In genomic region chr12:112163056-112163455, GRCh38 we compare ENCODE assay signal across 17 cellular contexts. TPM values are rescaled to one million over a fixed set of nuclear protein-coding genes. Genes with fewer than 3 reads are reported as not detected.
A peak's percentile ranks its signal among the peaks of the same experiment; 100 is the strongest.
DNase-seq lines count a peak whose midpoint lies in the region; ATAC-seq and TF ChIP-seq lines count a peak whose summit lies in the region.
"Had no signal": no experiment of that assay in that cellular context is flagged by ENCODE, and none has a peak within 500 bp of the region (broad histone marks: within the 10 kb centered on the region; RNA-seq: fewer than 3 reads in every experiment).

No MANE protein-coding gene starts in this region.

- peaks cover 17 to 23% of the 10 kb centered on the region in 2 donors for H3K9me3 ChIP-seq in neuronal stem cell (replicated peaks in 1 of 2; ENCODE audit: control insufficient read depth in 2 of 2, insufficient read depth in 1 of 2, low read depth in 1 of 2, low read length in 2 of 2)
- no peaks in the 10 kb centered on the region for H3K9me3 ChIP-seq in vagina

- no peak for DNase-seq in stimulated activated naive CD8-positive, alpha-beta T cell treated with anti-CD3 and anti-CD28 coated beads, Interleukin-15, amount 100 ng/mL, for 72 hours
- no peak for DNase-seq in stimulated activated naive CD8-positive, alpha-beta T cell treated with anti-CD3 and anti-CD28 coated beads, Interleukin-15, Interleukin-2, amounts not matched to agents 100 U/mL and 50 U/mL, for 24 hours
- DNase-seq in neuronal stem cell (ENCODE audit: low spot score) (no peak), vagina (ENCODE audit: extremely low spot score in 2 of 2) (no peak), NCI-H1105 (lab: John Stamatoyannopoulos, UW) (no peak)
- DNase-seq: Kasumi-1, NCI-H1417, NCI-H187, NCI-H446 treated with DMSO at 0.1 percent for 48 hours, NCI-H526 treated with DMSO at 0.1 percent for 48 hours, OCI-M1 had no signal

- H3K4me1 ChIP-seq in neuronal stem cell (ENCODE audit: control insufficient read depth in 2 of 2, insufficient read depth in 1 of 2, low read depth in 1 of 2, low read length in 2 of 2), result no peaks in the 10 kb centered on the region
- H3K4me1 ChIP-seq in vagina, result no peaks in the 10 kb centered on the region
- H3K4me1 ChIP-seq: A549 had no signal

- no peak overlapping the region for H3K4me2 ChIP-seq in neuronal stem cell (ENCODE audit: insufficient read depth, low read length, poor library complexity, severe bottlenecking)
- H3K4me2 ChIP-seq: A549 had no signal

- no peak overlapping the region for H2AK5ac ChIP-seq in neuronal stem cell (ENCODE audit: low read depth, low read length)

- H2BK5ac ChIP-seq in neuronal stem cell (ENCODE audit: low read length), result peak overlapping the region; percentile 29

- peak overlapping the region; percentile 36 for H2BK12ac ChIP-seq in neuronal stem cell (ENCODE audit: low read length)

- H4K8ac ChIP-seq in neuronal stem cell (ENCODE audit: low read depth, low read length), result no peak overlapping the region

- H3K4me3 ChIP-seq in neuronal stem cell (ENCODE audit: low read length in 2 of 2) (no peak overlapping the region), vagina (no peak overlapping the region)
- H3K4me3 ChIP-seq: A549 had no signal

- H3K27ac Mint-ChIP-seq in stimulated activated naive CD8-positive, alpha-beta T cell treated with anti-CD3 and anti-CD28 coated beads, Interleukin-15, amount 100 ng/mL, for 72 hours, result peak overlapping the region; percentile 7 to 88
- H3K27ac Mint-ChIP-seq: B cell had no signal

- H3K14ac ChIP-seq in neuronal stem cell (ENCODE audit: low read length), result peak overlapping the region; percentile 21

- ATAC-seq in stimulated activated naive CD8-positive, alpha-beta T cell treated with anti-CD3 and anti-CD28 coated beads, Interleukin-15, amount 100 ng/mL, for 72 hours, result peak; percentile 11
- no peak for ATAC-seq in stimulated activated naive CD8-positive, alpha-beta T cell treated with anti-CD3 and anti-CD28 coated beads, Interleukin-15, Interleukin-2, amounts not matched to agents 100 U/mL and 50 U/mL, for 24 hours
- no peak for ATAC-seq in HG03045 (IDR thresholded peaks at IDR 0.05; ENCODE audit: unreplicated experiment)
- no peak for ATAC-seq in HG02642 (IDR thresholded peaks at IDR 0.05; ENCODE audit: poor library complexity, unreplicated experiment)
- ATAC-seq: Right ventricle myocardium inferior had no signal

- H3K27me3 ChIP-seq in neuronal stem cell (ENCODE audit: control insufficient read depth in 3 of 3, insufficient read depth in 3 of 3, low read depth in 1 of 3, low read length in 3 of 3), result no peaks in the 10 kb centered on the region
- no peaks in the 10 kb centered on the region for H3K27me3 ChIP-seq in vagina

- no peak overlapping the region for H2AFZ ChIP-seq in neuronal stem cell (ENCODE audit: low read length)

- H3K79me1 ChIP-seq in neuronal stem cell (ENCODE audit: low read depth, low read length), result peaks cover 1% of the 10 kb centered on the region

- no peak overlapping the region for H3K4me3 Mint-ChIP-seq in stimulated activated naive CD8-positive, alpha-beta T cell treated with anti-CD3 and anti-CD28 coated beads, Interleukin-15, amount 100 ng/mL, for 72 hours
- H3K4me3 Mint-ChIP-seq: B cell had no signal

- H3K9ac ChIP-seq in neuronal stem cell (ENCODE audit: low read depth, low read length, poor library complexity), result peak overlapping the region; percentile 40

- H3K4me1 Mint-ChIP-seq in stimulated activated naive CD8-positive, alpha-beta T cell treated with anti-CD3 and anti-CD28 coated beads, Interleukin-15, amount 100 ng/mL, for 72 hours, result peaks cover 16% of the 10 kb centered on the region

- no peak overlapping the region for H2BK15ac ChIP-seq in neuronal stem cell (ENCODE audit: low read length)

- peak overlapping the region; percentile 75 for H3K18ac ChIP-seq in neuronal stem cell (ENCODE audit: low read length)

- H2BK120ac ChIP-seq in neuronal stem cell (ENCODE audit: low read depth, low read length), result no peak overlapping the region

- no peaks in the 10 kb centered on the region for H3K27me3 Mint-ChIP-seq in stimulated activated naive CD8-positive, alpha-beta T cell treated with anti-CD3 and anti-CD28 coated beads, Interleukin-15, amount 100 ng/mL, for 72 hours
- H3K27me3 Mint-ChIP-seq: B cell had no signal

- H3K4ac ChIP-seq in neuronal stem cell (ENCODE audit: low read length), result peak overlapping the region; percentile 32

- intact Hi-C loops in vagina (cut with DNase I), result no loop called here

- peak overlapping the region; percentile 54 for H3K27ac ChIP-seq in cingulate gyrus (ENCODE audit: low read depth, low read length)
- no peak overlapping the region for H3K27ac ChIP-seq in neuronal stem cell (replicated peaks; ENCODE audit: low read length)
- no peak overlapping the region for H3K27ac ChIP-seq in vagina
- H3K27ac ChIP-seq: A549 had no signal

- no peak for TF ChIP-seq POLR2A in vagina (IDR thresholded peaks at IDR 0.05)

- no peak overlapping the region for H3K23ac ChIP-seq in neuronal stem cell (ENCODE audit: low read depth, low read length, poor library complexity)

- TF ChIP-seq CTCF in vagina (IDR thresholded peaks at IDR 0.05), result no peak

- WGBS in neuronal stem cell (ENCODE audit: extremely low coverage in 2 of 2, insufficient read length in 2 of 2, insufficient replicate concordance in 1 of 2), 2 donors, result no CpG with 5 or more reads among the region's 8 CpGs

- peaks cover 4 to 5% of the 10 kb centered on the region in 2 donors for H3K9me3 Mint-ChIP-seq in stimulated activated naive CD8-positive, alpha-beta T cell treated with anti-CD3 and anti-CD28 coated beads, Interleukin-15, amount 100 ng/mL, for 72 hours

- peaks cover 21 to 86% of the 10 kb centered on the region in 2 donors for H3K36me3 ChIP-seq in neuronal stem cell (replicated peaks in 1 of 2; ENCODE audit: control insufficient read depth in 2 of 2, insufficient read depth in 2 of 2, low read length in 2 of 2)
- H3K36me3 ChIP-seq in vagina, result peaks cover 0 to 65% of the 10 kb centered on the region in 2 donors

- no peak overlapping the region for H4K91ac ChIP-seq in neuronal stem cell (ENCODE audit: low read depth, low read length, poor library complexity)

RNA-seq across cellular contexts. Expression of gene TRAFD1, which starts 37.7 kb away (rescaled TPM):
- polyA plus RNA-seq in neuronal stem cell (2013, experiment 1 of 2), result 21.1 TPM
- 21.0 TPM for polyA plus RNA-seq in neuronal stem cell (2013, experiment 2 of 2)
- 36.8 TPM for total RNA-seq in vagina

RNA-seq across cellular contexts. Expression of gene NAA25, which starts 54.5 kb away (rescaled TPM):
- polyA plus RNA-seq in neuronal stem cell (2013, experiment 1 of 2), result 19.7 TPM
- 22.6 TPM for polyA plus RNA-seq in neuronal stem cell (2013, experiment 2 of 2)
- 24.1 TPM for total RNA-seq in vagina
